Comparison of ENCODE assay signal across 27 cellular contexts in the genomic region with DNA sequence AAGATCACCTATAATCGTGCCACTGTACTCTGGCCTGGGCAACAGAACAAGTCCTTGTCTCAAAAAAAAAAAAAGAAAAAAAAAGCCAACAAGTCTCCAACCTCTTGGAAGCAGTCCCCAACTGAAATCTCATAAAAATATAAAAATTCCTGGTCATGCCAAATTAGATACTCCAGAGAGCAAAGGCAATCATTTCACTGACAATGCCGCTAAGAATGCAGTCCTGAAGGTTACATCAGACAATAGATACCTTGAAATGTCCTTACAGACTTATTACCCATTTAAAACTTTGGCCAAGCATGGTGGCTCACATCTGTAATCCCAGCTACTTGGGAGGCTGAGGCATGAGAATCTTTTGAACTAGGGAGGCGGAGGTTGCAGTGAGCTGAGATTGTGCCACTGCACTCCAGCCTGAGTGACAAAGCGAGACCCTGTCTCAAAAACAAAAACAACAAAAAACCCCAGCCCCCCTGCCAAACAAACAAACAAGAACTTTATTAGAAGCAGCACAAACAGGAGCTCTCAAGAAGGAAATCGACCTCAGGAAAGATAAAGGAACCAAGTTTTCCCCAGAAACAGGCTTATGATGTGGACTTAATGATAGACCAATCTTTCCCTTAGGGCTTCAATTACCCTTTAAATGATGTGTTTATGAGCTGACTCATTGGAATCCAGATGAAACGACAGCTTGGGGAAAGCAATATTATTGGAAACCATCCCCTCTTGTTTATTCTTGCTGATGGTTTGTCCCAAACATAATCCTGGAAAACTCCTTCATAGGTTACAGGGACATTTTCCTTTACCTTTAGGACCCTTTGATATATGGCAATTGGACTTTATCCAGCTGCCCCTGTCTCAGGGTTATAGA. TPM values are rescaled to one million over a fixed set of nuclear protein-coding genes. Genes with fewer than 3 reads are reported as not detected.
DNase-seq lines count a peak whose midpoint lies in the region; ATAC-seq and TF ChIP-seq lines count a peak whose summit lies in the region.
"Had no signal": no experiment of that assay in that cellular context is flagged by ENCODE, and none has a peak within 500 bp of the region (broad histone marks: within the 10 kb centered on the region; RNA-seq: fewer than 3 reads in every experiment).

No MANE protein-coding gene starts in this region.

- H3K4me1 Mint-ChIP-seq in HFFc6 (ENCODE audit: low read depth) (peaks cover 33% of the 10 kb centered on the region), endodermal cell (peaks cover 11% of the 10 kb centered on the region), osteocyte (ENCODE audit: unreplicated experiment) (no peaks in the 10 kb centered on the region)
- H3K4me1 Mint-ChIP-seq in activated CD4-positive, alpha-beta memory T cell treated with anti-CD3 and anti-CD28 coated beads, Interleukin-2, amount 10 ng/mL, durations not matched to agents 7 days and 5 days: peaks cover 30% of the 10 kb centered on the region

- H3K4me3 ChIP-seq in endodermal cell (ENCODE audit: low read length): no peak overlapping the region
- H3K4me3 ChIP-seq: BLaER1 treated with 17β-estradiol and CSF1 and Interleukin-3, amounts not matched to agents 10 nM and 100 nM; GM12878; lung had no signal

- no peaks in the 10 kb centered on the region for H3K36me3 ChIP-seq in endodermal cell (ENCODE audit: control insufficient read depth, insufficient read depth, low read length)
- H3K36me3 ChIP-seq: BLaER1 treated with 17β-estradiol and CSF1 and Interleukin-3, amounts not matched to agents 10 nM and 100 nM had no signal

- H3K9me3 Mint-ChIP-seq in HFFc6 (no peaks in the 10 kb centered on the region), endodermal cell (peaks cover 16% of the 10 kb centered on the region), osteocyte (ENCODE audit: unreplicated experiment) (no peaks in the 10 kb centered on the region)
- no peaks in the 10 kb centered on the region for H3K9me3 Mint-ChIP-seq in activated CD4-positive, alpha-beta memory T cell treated with anti-CD3 and anti-CD28 coated beads, Interleukin-2, amount 10 ng/mL, durations not matched to agents 7 days and 5 days
- H3K9me3 Mint-ChIP-seq: activated naive CD4-positive, alpha-beta T cell treated with anti-CD3 and anti-CD28 coated beads, Interleukin-2, amount 50 U/mL, for 24 hours; activated T-helper 1 cell treated with anti-CD3 and anti-CD28 coated beads, Interleukin-12 subunit alpha, Interleukin-12 subunit beta, Interleukin-2, Interleukin-4 antibody, amounts not matched to agents 30 ng/mL and 10 ng/mL and 1 ng/mL, durations not matched to agents 14 hours and 24 hours and 36 hours; stimulated activated naive CD8-positive, alpha-beta T cell treated with anti-CD3 and anti-CD28 coated beads, Interleukin-15, Interleukin-2, amounts not matched to agents 100 ng/mL and 50 ng/mL, for 24 hours had no signal

- no peaks in the 10 kb centered on the region for H3K4me1 ChIP-seq in endodermal cell (ENCODE audit: control insufficient read depth, insufficient read depth, low read length)

- H3K27me3 ChIP-seq in endodermal cell (ENCODE audit: control insufficient read depth, insufficient read depth, low read length, poor library complexity, severe bottlenecking): no peaks in the 10 kb centered on the region
- H3K27me3 ChIP-seq: BLaER1 treated with 17β-estradiol and CSF1 and Interleukin-3, amounts not matched to agents 10 nM and 100 nM had no signal

- no peak for ATAC-seq in HG03135 (IDR thresholded peaks at IDR 0.05; ENCODE audit: unreplicated experiment)
- ATAC-seq: activated CD8-positive, alpha-beta memory T cell treated with anti-CD3 and anti-CD28 coated beads, Interleukin-2, amount 10 ng/mL, durations not matched to agents 7 days and 5 days; GM12878 had no signal

- TF ChIP-seq CTCF in HFFc6 (IDR thresholded peaks at IDR 0.05) (no peak), endodermal cell (conservative IDR thresholded peaks at IDR 0.05) (no peak), osteocyte (IDR thresholded peaks at IDR 0.05) (no peak)

- H3K9ac ChIP-seq in endodermal cell (ENCODE audit: extremely low read depth, low read length, poor library complexity, severe bottlenecking): no peak overlapping the region

- POLR2A ChIA-PET in activated CD4-positive, alpha-beta memory T cell treated with anti-CD3 and anti-CD28 coated beads, Interleukin-2, amount 10 ng/mL, durations not matched to agents 7 days and 5 days (lab: Charles Lee): interaction anchor here (1.3 to 1.4 kb wide), 2 partner anchors 137 to 289 kb away, joined by 3 to 6 read pairs; a partner anchor contains a TSS

- no peak overlapping the region for H3K27ac ChIP-seq in endodermal cell (ENCODE audit: low read depth, low read length)

- H3K27me3 Mint-ChIP-seq in HFFc6 (ENCODE audit: insufficient read depth) (no peaks in the 10 kb centered on the region; the same call in none of the 2 replicates), endodermal cell (ENCODE audit: insufficient read depth) (peaks cover 3% of the 10 kb centered on the region), osteocyte (ENCODE audit: unreplicated experiment) (peaks cover 32% of the 10 kb centered on the region)
- H3K27me3 Mint-ChIP-seq in activated CD4-positive, alpha-beta memory T cell treated with anti-CD3 and anti-CD28 coated beads, Interleukin-2, amount 10 ng/mL, durations not matched to agents 7 days and 5 days: peaks cover 31% of the 10 kb centered on the region

- CTCF ChIA-PET in activated CD4-positive, alpha-beta memory T cell treated with anti-CD3 and anti-CD28 coated beads, Interleukin-2, amount 10 ng/mL, durations not matched to agents 7 days and 5 days (lab: Charles Lee): interaction anchor here (0.8 to 11.2 kb wide), 14 partner anchors 10 to 298 kb away, joined by 4 to 232 read pairs (median 16); a partner anchor contains a TSS

- H3K27ac Mint-ChIP-seq in HFFc6 (no peak overlapping the region), endodermal cell (peak overlapping the region; percentile 80), osteocyte (ENCODE audit: unreplicated experiment) (no peak overlapping the region)
- H3K27ac Mint-ChIP-seq in activated CD4-positive, alpha-beta memory T cell treated with anti-CD3 and anti-CD28 coated beads, Interleukin-2, amount 10 ng/mL, durations not matched to agents 7 days and 5 days: no peak overlapping the region
- H3K27ac Mint-ChIP-seq: activated T-helper 1 cell treated with anti-CD3 and anti-CD28 coated beads, Interleukin-12 subunit alpha, Interleukin-12 subunit beta, Interleukin-2, Interleukin-4 antibody, amounts not matched to agents 30 ng/mL and 10 ng/mL and 1 ng/mL, durations not matched to agents 14 hours and 24 hours and 36 hours; stimulated activated naive CD8-positive, alpha-beta T cell treated with anti-CD3 and anti-CD28 coated beads, Interleukin-15, Interleukin-2, amounts not matched to agents 100 ng/mL and 50 ng/mL, for 24 hours had no signal

- 85 to 90% methylated on average over 2 to 6 of the region's 6 CpGs for WGBS in endodermal cell (ENCODE audit: insufficient coverage in 1 of 2, insufficient read length in 1 of 2), 2 experiments

- DNase-seq in EH (ENCODE audit: low read depth) (peak; percentile 56), HFFc6 (peak; percentile 39), endodermal cell (no peak), osteocyte (ENCODE audit: extremely low spot score, unreplicated experiment) (peak; percentile 17), HuH-7 (ENCODE audit: low spot score) (no peak), NOMO-1 treated with dmso at 0.1 percent for 144 hours (lab: John Stamatoyannopoulos, UW; ENCODE audit: unreplicated experiment) (no peak)
- no peak for DNase-seq in activated CD4-positive, alpha-beta memory T cell treated with anti-CD3 and anti-CD28 coated beads, Interleukin-2, amount 10 ng/mL, durations not matched to agents 7 days and 5 days
- DNase-seq: ACHN; activated CD8-positive, alpha-beta memory T cell treated with anti-CD3 and anti-CD28 coated beads, Interleukin-2, amount 10 ng/mL, durations not matched to agents 7 days and 5 days; erythroblast; Karpas-422; kidney glomerular epithelial cell; NCI-H1048; NCI-H187 treated with DMSO at 0.1 percent for 48 hours; NCI-H226; NCI-H774; nucleus accumbens; retina had no signal

- peaks cover 9% of the 10 kb centered on the region for H3K9me3 ChIP-seq in endodermal cell (ENCODE audit: control insufficient read depth, low read length)
- H3K9me3 ChIP-seq: BLaER1 treated with 17β-estradiol and CSF1 and Interleukin-3, amounts not matched to agents 10 nM and 100 nM had no signal

- H3K36me3 Mint-ChIP-seq in HFFc6 (ENCODE audit: low read depth) (no peaks in the 10 kb centered on the region), endodermal cell (ENCODE audit: low read depth) (no peaks in the 10 kb centered on the region), osteocyte (ENCODE audit: unreplicated experiment) (no peaks in the 10 kb centered on the region)
- no peaks in the 10 kb centered on the region for H3K36me3 Mint-ChIP-seq in activated CD4-positive, alpha-beta memory T cell treated with anti-CD3 and anti-CD28 coated beads, Interleukin-2, amount 10 ng/mL, durations not matched to agents 7 days and 5 days (ENCODE audit: low read depth)
- H3K36me3 Mint-ChIP-seq: activated CD8-positive, alpha-beta memory T cell treated with anti-CD3 and anti-CD28 coated beads, Interleukin-2, amount 10 ng/mL, durations not matched to agents 7 days and 5 days; activated naive CD4-positive, alpha-beta T cell treated with anti-CD3 and anti-CD28 coated beads, Interleukin-2, amount 50 U/mL, for 24 hours had no signal

- no peak overlapping the region for H3K4me3 Mint-ChIP-seq in HFFc6
- H3K4me3 Mint-ChIP-seq in endodermal cell: no peak overlapping the region
- no peak overlapping the region for H3K4me3 Mint-ChIP-seq in osteocyte (ENCODE audit: unreplicated experiment)
- H3K4me3 Mint-ChIP-seq in activated CD4-positive, alpha-beta memory T cell treated with anti-CD3 and anti-CD28 coated beads, Interleukin-2, amount 10 ng/mL, durations not matched to agents 7 days and 5 days: no peak overlapping the region
- H3K4me3 Mint-ChIP-seq: activated CD8-positive, alpha-beta memory T cell treated with anti-CD3 and anti-CD28 coated beads, Interleukin-2, amount 10 ng/mL, durations not matched to agents 7 days and 5 days; activated naive CD4-positive, alpha-beta T cell treated with anti-CD3 and anti-CD28 coated beads, Interleukin-2, amount 50 U/mL, for 24 hours; activated T-helper 1 cell treated with anti-CD3 and anti-CD28 coated beads, Interleukin-12 subunit alpha, Interleukin-12 subunit beta, Interleukin-2, Interleukin-4 antibody, amounts not matched to agents 30 ng/mL and 10 ng/mL and 1 ng/mL, durations not matched to agents 14 hours and 24 hours and 36 hours; stimulated activated naive CD8-positive, alpha-beta T cell treated with anti-CD3 and anti-CD28 coated beads, Interleukin-15, Interleukin-2, amounts not matched to agents 100 ng/mL and 50 ng/mL, for 24 hours had no signal

RNA-seq across cellular contexts. Expression of a gene that starts 53.1 kb away (rescaled TPM):
- total RNA-seq in HFFc6 (2021; fragmentation: NEBNext Ultra II Directional; extraction: Animal tissue kit (Norgen Biotek cat#: 25700)): not detected
- not detected for total RNA-seq in endodermal cell
- not detected for polyA plus RNA-seq in endodermal cell (2013, experiment 1 of 2)
- not detected for polyA plus RNA-seq in endodermal cell (2013, experiment 2 of 2)
- not detected in 2 replicates for total RNA-seq in osteocyte
- total RNA-seq in activated CD4-positive, alpha-beta memory T cell treated with anti-CD3 and anti-CD28 coated beads, Interleukin-2, amount 10 ng/mL, durations not matched to agents 7 days and 5 days: not detected
- total RNA-seq: activated CD8-positive, alpha-beta memory T cell treated with anti-CD3 and anti-CD28 coated beads, Interleukin-2, amount 10 ng/mL, durations not matched to agents 7 days and 5 days; cerebellum; glomerular endothelial cell had no signal

Comparison
In these comparisons a context has a peak if more than half of its experiments do, and no peak if none do; other contexts are left out.
1. DNase-seq: peak in EH (single experiment), HFFc6 (single experiment) and osteocyte (single experiment); none in endodermal cell (single experiment), HuH-7 (single experiment), NOMO-1 treated with dmso at 0.1 percent for 144 hours (single experiment) and activated CD4-positive, alpha-beta memory T cell treated with anti-CD3 and anti-CD28 coated beads, Interleukin-2, amount 10 ng/mL, durations not matched to agents 7 days and 5 days (single experiment).